Comparison of ENCODE assay signal across 8 cellular contexts in the genomic region with DNA sequence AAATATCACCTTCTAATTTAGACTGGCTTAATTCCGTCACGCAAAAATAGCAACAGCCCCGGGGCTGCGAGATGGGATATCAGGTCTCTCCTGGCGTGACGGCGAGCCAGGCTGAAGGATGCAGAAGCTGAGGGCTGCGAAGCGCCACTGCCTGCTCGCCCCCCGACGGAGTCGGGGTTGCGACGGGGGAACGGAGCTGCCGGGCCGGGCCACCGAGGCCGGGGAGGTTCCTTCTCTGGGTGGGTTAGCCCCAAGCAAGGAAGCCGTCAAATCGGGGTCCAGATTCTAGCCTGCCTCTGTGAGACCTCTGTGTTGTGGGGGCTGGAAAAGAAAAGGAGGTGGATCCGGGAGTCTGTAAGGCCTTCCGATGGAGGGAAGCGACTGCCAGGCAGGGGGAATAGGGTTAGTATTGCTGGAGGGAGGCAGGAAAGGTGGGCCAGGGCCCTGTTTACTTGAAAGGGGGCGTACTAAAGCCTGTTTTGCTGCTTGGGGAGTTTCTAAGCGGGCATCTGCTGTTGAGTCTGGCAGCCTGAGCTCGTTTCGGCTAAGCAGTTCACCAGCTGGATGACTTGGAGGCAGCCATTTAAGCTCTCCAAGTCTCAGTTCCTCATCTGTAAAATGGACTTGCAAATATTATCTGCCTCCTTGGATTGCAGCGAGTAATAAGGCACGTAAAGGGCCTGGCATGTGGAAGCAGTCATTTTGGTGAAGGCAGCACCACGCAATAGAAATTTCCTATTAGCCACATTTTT. TPM values are rescaled to one million over a fixed set of nuclear protein-coding genes. Genes with fewer than 3 reads are reported as not detected.
A peak's percentile ranks its signal among the peaks of the same experiment; 100 is the strongest.
DNase-seq lines count a peak whose midpoint lies in the region; ATAC-seq, FAIRE-seq and TF ChIP-seq lines count a peak whose summit lies in the region.

No MANE protein-coding gene starts in this region.

- H3K4me1 ChIP-seq in BLaER1 (peaks cover 16% of the 10 kb centered on the region), smooth muscle cell (ENCODE audit: low read depth) (peaks cover 6% of the 10 kb centered on the region)

- no peak for TF ChIP-seq CTCF in smooth muscle cell (IDR thresholded peaks at IDR 0.05; ENCODE audit: borderline replicate concordance, insufficient read depth, poor library complexity, severe bottlenecking)

- peak; percentile 68 for TF ChIP-seq POLR2A in GM18505 (IDR thresholded peaks at IDR 0.05; ENCODE audit: borderline replicate concordance, extremely low read depth, insufficient read depth, insufficient read length)

- H3K4me2 ChIP-seq in BLaER1 (peak overlapping the region; percentile 90), smooth muscle cell (peak overlapping the region; percentile 98)

- no peak for FAIRE-seq in RCC 7860 (lab: Jason Lieb, UNC)

- H3K27ac ChIP-seq in BLaER1 (peak overlapping the region; percentile 79), smooth muscle cell (ENCODE audit: low read depth) (peak overlapping the region; percentile 88)

- peak; percentile 22 for ATAC-seq in GM18505 (IDR thresholded peaks at IDR 0.05; ENCODE audit: unreplicated experiment)
- ATAC-seq in HG02852 (IDR thresholded peaks at IDR 0.05; ENCODE audit: unreplicated experiment) = peak; percentile 26

- H4K20me1 ChIP-seq in BLaER1 (no peaks in the 10 kb centered on the region), smooth muscle cell (ENCODE audit: low read depth) (no peaks in the 10 kb centered on the region)

- H3K79me2 ChIP-seq in smooth muscle cell (ENCODE audit: low read depth) = no peaks in the 10 kb centered on the region

- H3K36me3 ChIP-seq in BLaER1 = no peaks in the 10 kb centered on the region
- no peaks in the 10 kb centered on the region for H3K36me3 ChIP-seq in smooth muscle cell (ENCODE audit: low read depth)

- DNase-seq in NCI-H2171 treated with DMSO at 0.1 percent for 48 hours (lab: John Stamatoyannopoulos, UW) (peak; percentile 35), astrocyte of the hippocampus (ENCODE audit: low read depth, low spot score) (peak; percentile 73), iPS-NIHi11 (ENCODE audit: low spot score) (peak; percentile 77), smooth muscle cell (lab: John Stamatoyannopoulos, UW; ENCODE audit: unreplicated experiment) (peak; percentile 37), RCC 7860 (ENCODE audit: low spot score) (no peak)

- WGBS in smooth muscle cell (ENCODE audit: low lambda C conversion rate) = 14% methylated on average over 32 of the region's 32 CpGs

- H3K9me3 ChIP-seq in BLaER1 = no peaks in the 10 kb centered on the region
- H3K9me3 ChIP-seq in smooth muscle cell (replicated peaks; ENCODE audit: low read depth) = no peaks in the 10 kb centered on the region

- peaks cover 8% of the 10 kb centered on the region; the same call in 1 of the 2 replicates for H3K27me3 ChIP-seq in BLaER1
- H3K27me3 ChIP-seq in smooth muscle cell (ENCODE audit: low read depth) = no peaks in the 10 kb centered on the region

- H3K9ac ChIP-seq in BLaER1 (peak overlapping the region; percentile 77), smooth muscle cell (ENCODE audit: low read depth) (peak overlapping the region; percentile 93)

- H2AFZ ChIP-seq in smooth muscle cell (ENCODE audit: low read depth) = peak overlapping the region; percentile 81

- peaks cover 8% of the 10 kb centered on the region for H3F3A ChIP-seq in smooth muscle cell (ENCODE audit: low read depth)

- H3K4me3 ChIP-seq in BLaER1 (peak overlapping the region; percentile 73), smooth muscle cell (peak overlapping the region; percentile 79)

RNA-seq across cellular contexts. Expression of gene LDB3, which starts 43.8 kb away (rescaled TPM):
- total RNA-seq in smooth muscle cell = 0.13 and 0.31 TPM in 2 replicates
- polyA plus RNA-seq in smooth muscle cell = 0.24 and 0.61 TPM in 2 replicates

RNA-seq across cellular contexts. Expression of gene BMPR1A, which starts 44.3 kb away (rescaled TPM):
- total RNA-seq in smooth muscle cell = 52.2 and 80.9 TPM in 2 replicates
- polyA plus RNA-seq in smooth muscle cell = 13.6 and 15.5 TPM in 2 replicates

RNA-seq across cellular contexts. Expression of gene OPN4, which starts 57.8 kb away (rescaled TPM):
- not detected in 2 replicates for total RNA-seq in smooth muscle cell
- polyA plus RNA-seq in smooth muscle cell = not detected in 2 replicates
